In genomic region chr2:11187083-11187619, GRCh38 we compare ENCODE assay signal across 16 cellular contexts. TPM values are rescaled to one million over a fixed set of nuclear protein-coding genes. Genes with fewer than 3 reads are reported as not detected.
DNase-seq lines count a peak whose midpoint lies in the region; ATAC-seq and TF ChIP-seq lines count a peak whose summit lies in the region.
"Had no signal": no experiment of that assay in that cellular context is flagged by ENCODE, and none has a peak within 500 bp of the region (broad histone marks: within the 10 kb centered on the region; RNA-seq: fewer than 3 reads in every experiment).

No MANE protein-coding gene starts in this region.

- intact Hi-C loops in heart left ventricle (cut with DNase I) = no loop called here

- ATAC-seq in heart left ventricle = no peak
- ATAC-seq in esophagus mucosa = no peak
- ATAC-seq in effector memory CD8-positive, alpha-beta T cell (replicated peaks) = no peak
- ATAC-seq in HG03571 (IDR thresholded peaks at IDR 0.05; ENCODE audit: unreplicated experiment) = no peak
- ATAC-seq: activated CD8-positive, alpha-beta T cell treated with anti-CD3 and anti-CD28 coated beads, Interleukin-2, amount 10 ng/mL, durations not matched to agents 7 days and 5 days; GM12878 had no signal

- peaks cover 37% of the 10 kb centered on the region for H3K36me3 Mint-ChIP-seq in effector memory CD8-positive, alpha-beta T cell (ENCODE audit: insufficient read depth)

- H3K9me3 Mint-ChIP-seq in effector memory CD8-positive, alpha-beta T cell = no peaks in the 10 kb centered on the region
- H3K9me3 Mint-ChIP-seq: activated naive CD4-positive, alpha-beta T cell treated with anti-CD3 and anti-CD28 coated beads, Interleukin-2, amount 10 ng/mL, durations not matched to agents 7 days and 5 days; endodermal cell had no signal

- no peak for TF ChIP-seq CTCF in epithelial cell of proximal tubule (conservative IDR thresholded peaks at IDR 0.05; ENCODE audit: low read depth, low read length)
- TF ChIP-seq CTCF in heart left ventricle (IDR thresholded peaks at IDR 0.05) = no peak

- no peak overlapping the region for H3K4me3 Mint-ChIP-seq in effector memory CD8-positive, alpha-beta T cell
- H3K4me3 Mint-ChIP-seq: activated CD8-positive, alpha-beta T cell treated with anti-CD3 and anti-CD28 coated beads, Interleukin-2, amount 10 ng/mL, durations not matched to agents 7 days and 5 days; activated naive CD4-positive, alpha-beta T cell treated with anti-CD3 and anti-CD28 coated beads, Interleukin-2, amount 10 ng/mL, durations not matched to agents 7 days and 5 days; endodermal cell had no signal

- no peaks in the 10 kb centered on the region for H3K4me1 Mint-ChIP-seq in effector memory CD8-positive, alpha-beta T cell (ENCODE audit: low read depth in 2 of 2)
- H3K4me1 Mint-ChIP-seq: activated naive CD4-positive, alpha-beta T cell treated with anti-CD3 and anti-CD28 coated beads, Interleukin-2, amount 10 ng/mL, durations not matched to agents 7 days and 5 days; endodermal cell had no signal

- no peaks in the 10 kb centered on the region for H3K9me3 ChIP-seq in SJSA1 (replicated peaks)
- H3K9me3 ChIP-seq in heart left ventricle = no peaks in the 10 kb centered on the region

- peak; percentile 71 for DNase-seq in GM04503 (ENCODE audit: low read depth)
- DNase-seq in SJSA1 (ENCODE audit: low read depth in 1 of 2, low spot score in 2 of 2) = peak; percentile 71
- DNase-seq in epithelial cell of proximal tubule (ENCODE audit: low read depth) = peak; percentile 3
- DNase-seq in skeletal muscle cell (ENCODE audit: low read depth) = peak; percentile 32
- DNase-seq in heart left ventricle = no peak
- no peak for DNase-seq in effector memory CD8-positive, alpha-beta T cell
- DNase-seq: activated CD8-positive, alpha-beta T cell treated with anti-CD3 and anti-CD28 coated beads, Interleukin-2, amount 10 ng/mL, durations not matched to agents 7 days and 5 days; activated naive CD4-positive, alpha-beta T cell treated with anti-CD3 and anti-CD28 coated beads, Interleukin-2, amount 10 ng/mL, durations not matched to agents 7 days and 5 days; endodermal cell; KG1; midbrain; NCI-H2171 treated with DMSO at 0.1 percent for 48 hours; PC-9 had no signal

- H3K27ac ChIP-seq in SJSA1 (peak overlapping the region; percentile 40), heart left ventricle (peak overlapping the region in 1 of 12 donors; percentile 12)
- H3K27ac ChIP-seq: PC-9 had no signal

- H3K27ac Mint-ChIP-seq in effector memory CD8-positive, alpha-beta T cell = no peak overlapping the region
- H3K27ac Mint-ChIP-seq: activated CD8-positive, alpha-beta T cell treated with anti-CD3 and anti-CD28 coated beads, Interleukin-2, amount 10 ng/mL, durations not matched to agents 7 days and 5 days; activated naive CD4-positive, alpha-beta T cell treated with anti-CD3 and anti-CD28 coated beads, Interleukin-2, amount 10 ng/mL, durations not matched to agents 7 days and 5 days; endodermal cell had no signal

- TF ChIP-seq POLR2A in heart left ventricle (IDR thresholded peaks at IDR 0.05) = no peak

- no peak overlapping the region for H3K4me3 ChIP-seq in SJSA1
- H3K4me3 ChIP-seq in epithelial cell of proximal tubule (ENCODE audit: low read depth, low read length) = no peak overlapping the region
- no peak overlapping the region for H3K4me3 ChIP-seq in skeletal muscle cell (ENCODE audit: low read depth, low read length)
- H3K4me3 ChIP-seq in heart left ventricle = no peak overlapping the region
- H3K4me3 ChIP-seq: GM12878, PC-9 had no signal

- WGBS in heart left ventricle, 4 donors = 85 to 89% (median 87%) methylated on average over 7 of the region's 7 CpGs

- H3K27me3 ChIP-seq in SJSA1 (replicated peaks) (no peaks in the 10 kb centered on the region), heart left ventricle (no peaks in the 10 kb centered on the region)

- no peaks in the 10 kb centered on the region for H3K27me3 Mint-ChIP-seq in effector memory CD8-positive, alpha-beta T cell
- H3K27me3 Mint-ChIP-seq: activated naive CD4-positive, alpha-beta T cell treated with anti-CD3 and anti-CD28 coated beads, Interleukin-2, amount 10 ng/mL, durations not matched to agents 7 days and 5 days had no signal

- peaks cover 12% of the 10 kb centered on the region for H3K4me1 ChIP-seq in SJSA1 (replicated peaks)
- peaks cover 0 to 10% (median 0%) of the 10 kb centered on the region in 12 donors for H3K4me1 ChIP-seq in heart left ventricle

- H3K36me3 ChIP-seq in SJSA1 (peaks cover 65% of the 10 kb centered on the region), heart left ventricle (peaks cover 0 to 95% (median 72%) of the 10 kb centered on the region in 9 donors)

RNA-seq across cellular contexts. Expression of gene SLC66A3, which starts 31.9 kb away (rescaled TPM):
- 34.7 and 35.7 TPM in 2 replicates for total RNA-seq in SJSA1 (2014; rRNA removed; shearing (Covaris generic))
- total RNA-seq in epithelial cell of proximal tubule (19.4 and 58.2 TPM in 2 replicates), heart left ventricle (10 to 100 TPM in 4 of 9 donors, 1 to 10 TPM in 5; 4.7 to 19.5 (median 9.7) TPM), esophagus mucosa (10.9 TPM)
- polyA plus RNA-seq in heart left ventricle = 1 to 10 TPM; 5.5 to 8.0 TPM

Comparison
In these comparisons a context has a peak if more than half of its experiments do, and no peak if none do; other contexts are left out.
1. DNase-seq: peak in GM04503 (single experiment), SJSA1 (2 of 2), epithelial cell of proximal tubule (single experiment) and skeletal muscle cell (single experiment); none in heart left ventricle (0 of 5) and effector memory CD8-positive, alpha-beta T cell (0 of 3).